22 cellular contexts compared by ENCODE assay signal in the genomic region with DNA sequence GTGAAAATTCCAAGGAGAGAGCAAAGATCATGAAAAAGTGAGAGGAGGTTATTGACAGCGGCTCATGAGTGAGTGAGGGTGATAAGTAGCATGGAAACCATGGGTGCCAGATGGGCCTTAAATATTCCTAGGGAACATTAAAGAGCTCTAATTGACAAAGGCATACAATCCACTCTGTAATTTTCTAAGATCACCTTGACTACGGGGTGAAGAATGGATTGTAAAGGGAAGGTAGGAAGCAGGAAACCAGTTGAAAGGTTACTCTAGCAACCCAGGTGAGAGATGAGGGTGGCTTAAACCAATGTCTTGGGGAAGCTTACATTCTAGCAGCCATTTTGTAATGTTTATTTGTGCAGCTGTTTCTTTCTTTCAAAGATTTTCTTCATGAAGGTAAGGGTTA.
DNase-seq lines count a peak whose midpoint lies in the region; ATAC-seq lines count a peak whose summit lies in the region.
"Had no signal": no experiment of that assay in that cellular context is flagged by ENCODE, and none has a peak within 500 bp of the region (broad histone marks: within the 10 kb centered on the region; RNA-seq: fewer than 3 reads in every experiment).

No MANE protein-coding gene starts in this region.

- peak; percentile 25 for DNase-seq in COR-L47 (lab: John Stamatoyannopoulos, UW)
- peak; percentile 14 for DNase-seq in NCI-H1417 treated with DMSO at 0.1 percent for 48 hours (lab: John Stamatoyannopoulos, UW)
- DNase-seq in NCI-H2081 treated with DMSO at 0.1 percent for 48 hours (lab: John Stamatoyannopoulos, UW): peak; percentile 84
- peak; percentile 45 for DNase-seq in NCI-H82 treated with DMSO at 0.1 percent for 48 hours (lab: John Stamatoyannopoulos, UW; ENCODE audit: unreplicated experiment)
- no peak for DNase-seq in anterior cingulate cortex (lab: John Stamatoyannopoulos, UW)
- DNase-seq: ACHN; Calu3; CD4-positive, alpha-beta memory T cell; DMS153; GM23248; H9; KG1; NCI-H1092; NCI-H2029; NCI-H510A; PC-9; RPMI8226; SHP77 treated with DMSO at 0.1 percent for 48 hours; SW 1271; T-helper 17 cell had no signal

- ATAC-seq in HG02678 (IDR thresholded peaks at IDR 0.05; ENCODE audit: unreplicated experiment) (no peak), HG03565 (IDR thresholded peaks at IDR 0.05; ENCODE audit: unreplicated experiment) (no peak)
- ATAC-seq: T-helper 17 cell had no signal

Comparison
In these comparisons a context has a peak if more than half of its experiments do, and no peak if none do; other contexts are left out.
1. DNase-seq: peak in COR-L47 (single experiment), NCI-H1417 treated with DMSO at 0.1 percent for 48 hours (single experiment), NCI-H2081 treated with DMSO at 0.1 percent for 48 hours (single experiment) and NCI-H82 treated with DMSO at 0.1 percent for 48 hours (single experiment); none in anterior cingulate cortex (0 of 58).